Comparison of ENCODE assay signal across 3 cellular contexts in the genomic region with DNA sequence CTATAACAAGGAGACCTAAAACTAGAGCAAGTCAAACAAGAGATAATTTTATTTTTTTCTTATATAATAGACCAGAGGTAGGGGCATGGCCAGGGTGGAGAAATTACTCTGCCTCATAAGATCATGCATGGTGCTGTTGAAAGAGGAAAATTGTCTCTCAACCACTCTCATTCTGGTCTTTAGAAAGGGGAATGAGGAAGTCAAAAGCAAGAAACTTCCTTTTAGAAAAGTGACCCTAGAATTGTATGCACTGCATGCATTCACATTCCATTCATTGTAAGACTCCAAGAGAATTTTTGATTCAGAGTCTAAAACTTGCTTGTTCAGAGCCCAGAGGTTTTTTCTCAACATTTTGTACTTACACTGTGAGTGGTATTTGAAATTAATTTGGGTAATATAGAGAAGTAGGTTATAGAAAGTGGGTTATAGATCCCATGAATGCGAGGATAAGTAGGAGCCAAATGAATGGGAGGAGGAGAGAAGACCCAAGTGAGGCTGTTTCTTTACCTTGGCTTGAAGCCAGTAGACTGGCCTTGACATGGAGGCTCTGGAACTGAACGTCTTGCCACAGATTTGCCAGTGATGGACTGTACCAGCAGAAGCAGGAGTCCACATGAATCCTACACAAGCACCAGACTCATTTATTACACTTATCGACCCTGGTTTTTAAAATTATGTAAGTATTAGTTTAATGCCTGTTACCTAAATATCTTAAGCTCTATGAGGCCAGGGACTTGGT. TPM values are rescaled to one million over a fixed set of nuclear protein-coding genes. Genes with fewer than 3 reads are reported as not detected.
"Had no signal": no experiment of that assay in that cellular context is flagged by ENCODE, and none has a peak within 500 bp of the region (broad histone marks: within the 10 kb centered on the region; RNA-seq: fewer than 3 reads in every experiment).

No MANE protein-coding gene starts in this region.

RNA-seq across cellular contexts. Expression of gene SPDYE16, which starts 33.0 kb away (rescaled TPM):
- total RNA-seq: activated B cell treated with CpG ODN at 0.5 μM for 24 hours, esophagus squamous epithelium had no signal
- polyA plus RNA-seq: naive thymus-derived CD8-positive, alpha-beta T cell had no signal
